29 cellular contexts compared by ENCODE assay signal in genomic region chr20:46046588-46047310, GRCh38. TPM values are rescaled to one million over a fixed set of nuclear protein-coding genes. Genes with fewer than 3 reads are reported as not detected.
"Had no signal": no experiment of that assay in that cellular context is flagged by ENCODE, and none has a peak within 500 bp of the region (broad histone marks: within the 10 kb centered on the region; RNA-seq: fewer than 3 reads in every experiment).

No MANE protein-coding gene starts in this region.

- H3K79me2 ChIP-seq: hepatocyte had no signal

- H3K4me3 ChIP-seq: hepatocyte, left ventricle myocardium inferior, lung, ovary, right atrium auricular region, spleen, suprapubic skin, thoracic aorta, tibial artery, uterus had no signal

- H2AFZ ChIP-seq: hepatocyte had no signal

- H3K27ac ChIP-seq: hepatocyte, left ventricle myocardium inferior, ovary, right atrium auricular region, spleen, suprapubic skin, thoracic aorta, tibial artery, uterus had no signal

- H3K27me3 ChIP-seq: hepatocyte, ovary, right atrium auricular region, uterus had no signal

- H3K9me3 ChIP-seq: left ventricle myocardium inferior, ovary, right atrium auricular region, spleen, suprapubic skin, thoracic aorta, tibial artery, uterus had no signal

- H3K4me2 ChIP-seq: hepatocyte had no signal

- H3K36me3 ChIP-seq: left ventricle myocardium inferior, ovary, right atrium auricular region, spleen, suprapubic skin, thoracic aorta, tibial artery, uterus had no signal

- ATAC-seq: natural killer cell; sciatic nerve; stimulated activated effector memory CD8-positive, alpha-beta T cell treated with anti-CD3 and anti-CD28 coated beads, Interleukin-12 subunit alpha, Interleukin-12 subunit beta, amount 100 ng/mL, for 72 hours had no signal

- H3K4me1 ChIP-seq: left ventricle myocardium inferior, right atrium auricular region, spleen, suprapubic skin, tibial artery, uterus had no signal

- DNase-seq: islet precursor cell; left ventricle myocardium inferior; mesendoderm; naive B cell; natural killer cell; nephron progenitor cell; ovary; small intestine; spleen; stimulated activated CD4-positive, alpha-beta T cell treated with anti-CD3 and anti-CD28 coated beads, Interleukin-4, amount 100 ng/mL, for 24 hours; stimulated activated naive CD4-positive, alpha-beta T cell; tibial artery; trophoblast cell; uterus had no signal

- FAIRE-seq: small intestine had no signal

RNA-seq across cellular contexts. Expression of gene SLC12A5, which starts 17.7 kb away (rescaled TPM):
- total RNA-seq: kidney epithelial cell, left ventricle myocardium inferior, lower leg skin, right atrium auricular region, subcutaneous adipose tissue, thoracic aorta, ureter had no signal
- polyA plus RNA-seq: lung had no signal

RNA-seq across cellular contexts. Expression of gene MMP9, which starts 38.0 kb away (rescaled TPM):
- total RNA-seq: mesothelial cell of epicardium, progenitor cell of endocrine pancreas, pulmonary artery endothelial cell, renal cortical epithelial cell had no signal
